8 cellular contexts compared by ENCODE assay signal in the genomic region with DNA sequence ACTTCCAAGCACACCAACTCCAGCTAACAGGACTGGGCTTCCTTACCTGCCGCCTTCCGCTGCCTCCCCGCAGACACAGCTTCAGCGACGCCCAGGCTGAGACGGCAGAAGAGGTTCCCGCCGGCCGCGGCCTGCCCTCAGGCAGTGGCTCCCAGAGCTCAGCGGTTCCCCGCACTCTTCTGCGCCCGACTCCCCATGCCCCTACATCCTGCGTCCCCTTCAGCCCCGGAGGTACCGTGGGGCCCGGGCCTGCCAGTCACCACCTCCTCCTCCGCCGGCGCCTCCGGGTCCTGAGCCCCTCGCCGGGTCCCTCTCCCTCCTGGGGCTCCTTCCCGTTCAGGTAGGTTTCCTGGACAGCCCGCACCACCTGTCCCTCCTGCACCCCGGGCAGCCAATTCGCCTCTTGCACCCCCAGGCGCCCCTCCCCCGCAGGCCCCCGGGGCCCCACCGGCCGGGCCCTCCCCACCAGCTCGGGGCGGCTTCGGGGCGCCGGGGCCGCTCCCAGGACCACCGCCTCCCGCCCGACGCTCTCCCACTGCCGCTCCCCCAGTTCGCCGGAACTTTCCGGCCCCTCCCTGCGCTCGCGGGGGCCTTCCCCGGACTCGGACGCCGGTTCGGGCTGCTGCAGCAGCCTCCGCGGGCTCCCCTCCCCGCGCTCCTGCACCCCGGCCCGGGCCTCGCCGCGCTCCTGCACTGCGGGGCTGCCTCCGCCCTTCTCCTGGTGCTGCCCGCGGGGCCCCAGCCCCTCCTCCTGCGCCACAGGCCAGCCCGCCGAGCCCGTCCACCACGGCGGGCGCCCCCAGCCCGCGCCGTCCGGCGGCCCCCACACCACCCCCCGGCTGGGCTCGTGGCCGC. TPM values are rescaled to one million over a fixed set of nuclear protein-coding genes. Genes with fewer than 3 reads are reported as not detected.
A peak's percentile ranks its signal among the peaks of the same experiment; 100 is the strongest.
DNase-seq lines count a peak whose midpoint lies in the region; ATAC-seq and TF ChIP-seq lines count a peak whose summit lies in the region.

A gene (minus strand): TSS at position 113 of the 855 bp plus-strand sequence. CDS start 19,963 bp downstream, outside the sequence.

- no peak within 1 kb of the TSS for H4K5ac ChIP-seq in H9 (ENCODE audit: insufficient read length, low read depth, low read length)

- H3K9me3 ChIP-seq in H9 (ENCODE audit: control insufficient read depth, low read depth, low read length) (no peaks in the 10 kb centered on the region), gastroesophageal sphincter (no peaks in the 10 kb centered on the region), ovary (no peaks in the 10 kb centered on the region)

- H2BK120ac ChIP-seq in H9 (ENCODE audit: low read depth, low read length, poor library complexity, severe bottlenecking) = no peak within 1 kb of the TSS

- ATAC-seq in gastroesophageal sphincter = peak; percentile 39

- in situ Hi-C loops in G401 (cut with HindIII; ENCODE audit: low sequenced_read_pairs) = no loop called here

- H3K79me1 ChIP-seq in H9 (ENCODE audit: insufficient read depth, low read depth, low read length, poor library complexity, severe bottlenecking) = no peaks in the 10 kb centered on the region

- peaks cover 4% of the 10 kb centered on the region; the same call in 1 of the 2 replicates for H3K4me1 ChIP-seq in H9 (ENCODE audit: insufficient read depth, low read length)
- peaks cover 0 to 45% (median 19%) of the 10 kb centered on the region in 3 donors for H3K4me1 ChIP-seq in gastroesophageal sphincter
- H3K4me1 ChIP-seq in ovary (ENCODE audit: insufficient read depth) = peaks cover 11% of the 10 kb centered on the region

- peak within 1 kb of the TSS; percentile 43 for H3K9ac ChIP-seq in H9 (ENCODE audit: extremely low read depth, insufficient read length, low read length)

- H2BK15ac ChIP-seq in H9 (ENCODE audit: low read depth, low read length) = no peak within 1 kb of the TSS

- no peak within 1 kb of the TSS for H3K18ac ChIP-seq in H9 (ENCODE audit: insufficient read length, low read depth, low read length)

- H3K79me2 ChIP-seq in H9 (ENCODE audit: insufficient read depth, low read length) = peaks cover 4% of the 10 kb centered on the region; the same call in 1 of the 2 replicates

- H2BK5ac ChIP-seq in H9 (ENCODE audit: insufficient read length, low read length) = no peak within 1 kb of the TSS

- TF ChIP-seq EP300 in gastroesophageal sphincter (IDR thresholded peaks at IDR 0.05) = no peak
- no peak for TF ChIP-seq EP300 in ovary (IDR thresholded peaks at IDR 0.05)

- no peaks in the 10 kb centered on the region for H3K36me3 ChIP-seq in gastroesophageal sphincter
- H3K36me3 ChIP-seq in ovary = no peaks in the 10 kb centered on the region

- H4K91ac ChIP-seq in H9 (ENCODE audit: insufficient read length, low read depth, low read length) = no peak within 1 kb of the TSS

- H3T11ph ChIP-seq in H9 (ENCODE audit: low read length) = no peak within 1 kb of the TSS

- no peak for DNase-seq in G401 (ENCODE audit: low spot score)
- peak; percentile 53 for DNase-seq in H9
- peak; percentile 20 for DNase-seq in NCI-H226
- DNase-seq in activated effector memory CD4-positive, alpha-beta T cell treated with anti-CD3 and anti-CD28 coated beads, Interleukin-2, amount 50 U/mL, for 16 hours = peak; percentile 82
- DNase-seq in ovary = peak in 2 of 5 donors; percentile 48 to 49
- no peak for DNase-seq in kidney tubule cell (ENCODE audit: low spot score)
- no peak for DNase-seq in GDM1 (lab: John Stamatoyannopoulos, UW)

- H4K20me1 ChIP-seq in H9 (ENCODE audit: control insufficient read depth, insufficient read depth, insufficient read length) = no peaks in the 10 kb centered on the region

- H2BK20ac ChIP-seq in H9 (ENCODE audit: low read depth, low read length, poor library complexity, severe bottlenecking) = no peak within 1 kb of the TSS

- TF ChIP-seq POLR2A in gastroesophageal sphincter (IDR thresholded peaks at IDR 0.05) = no peak
- TF ChIP-seq POLR2A in ovary (IDR thresholded peaks at IDR 0.05) = no peak

- peaks cover 18% of the 10 kb centered on the region for H3K23me2 ChIP-seq in H9 (ENCODE audit: insufficient read length, low read depth, low read length, poor library complexity, severe bottlenecking)

- peaks cover 0 to 4% (median 0%) of the 10 kb centered on the region in 3 experiments; a peak in 5 of 7 replicates for H3K36me3 Mint-ChIP-seq in H9 (ENCODE audit: insufficient read depth in 1 of 3, low read depth in 3 of 3)

- H3K4me1 Mint-ChIP-seq in H9 = peaks cover 31 to 40% of the 10 kb centered on the region in 2 experiments

- H3K14ac ChIP-seq in H9 (ENCODE audit: insufficient read depth, low read length) = no peak within 1 kb of the TSS; the same call in 1 of the 2 replicates

- H3K4me2 ChIP-seq in H9 (ENCODE audit: insufficient read depth, insufficient read length, low read length) = peak within 1 kb of the TSS; percentile 89

- no peak for TF ChIP-seq CTCF in H9 (conservative IDR thresholded peaks at IDR 0.05)
- TF ChIP-seq CTCF in gastroesophageal sphincter (IDR thresholded peaks at IDR 0.05) = no peak
- no peak for TF ChIP-seq CTCF in ovary (IDR thresholded peaks at IDR 0.05)

- intact Hi-C loops in ovary (cut with DNase I) = no loop called here

- H2AK5ac ChIP-seq in H9 (ENCODE audit: insufficient read length, low read length) = no peak within 1 kb of the TSS

- H3K27ac Mint-ChIP-seq in H9 = no peak within 1 kb of the TSS; a peak in 1 of 7 replicates

- no CpG with 5 or more reads among the region's 83 CpGs for WGBS in H9 (ENCODE audit: extremely low coverage, insufficient read length, low lambda C conversion rate)
- WGBS in gastroesophageal sphincter (ENCODE audit: low coverage in 1 of 2), 2 donors = 0 to 3% methylated on average over 2 to 7 of the region's 83 CpGs
- 1 to 2% (median 2%) methylated on average over 38 to 83 of the region's 83 CpGs for WGBS in ovary, 3 donors

- no peak within 1 kb of the TSS for H3K4ac ChIP-seq in H9 (ENCODE audit: low read depth, low read length)

- H3K4me3 Mint-ChIP-seq in H9 = peak within 1 kb of the TSS; percentile 79 to 91

- peak within 1 kb of the TSS; percentile 56 to 89 for H3K4me3 ChIP-seq in gastroesophageal sphincter
- peak within 1 kb of the TSS; percentile 71 for H3K4me3 ChIP-seq in ovary

- H2AFZ ChIP-seq in H9 (ENCODE audit: low read length) = no peak within 1 kb of the TSS

- peaks cover 8% of the 10 kb centered on the region for H3K27me3 Mint-ChIP-seq in H9 (ENCODE audit: low read depth)

- no peak within 1 kb of the TSS for H3K27ac ChIP-seq in H9 (ENCODE audit: insufficient read length, low read depth, low read length)
- peak within 1 kb of the TSS in 3 of 4 donors; percentile 74 to 86 (median 82) for H3K27ac ChIP-seq in gastroesophageal sphincter
- peak within 1 kb of the TSS in 1 of 2 donors; percentile 32 for H3K27ac ChIP-seq in ovary

- H3K27me3 ChIP-seq in H9 (ENCODE audit: insufficient read depth, low read length) (no peaks in the 10 kb centered on the region), gastroesophageal sphincter (no peaks in the 10 kb centered on the region), ovary (no peaks in the 10 kb centered on the region)

- no peak within 1 kb of the TSS for H4K8ac ChIP-seq in H9 (replicated peaks; ENCODE audit: insufficient read length, low read depth, low read length)

- H2BK12ac ChIP-seq in H9 (ENCODE audit: insufficient read length, low read depth, low read length) = no peak within 1 kb of the TSS

- no peak within 1 kb of the TSS for H3K56ac ChIP-seq in H9 (ENCODE audit: insufficient read length, low read depth, low read length)

- no peaks in the 10 kb centered on the region for H3K9me3 Mint-ChIP-seq in H9

- H3K23ac ChIP-seq in H9 (ENCODE audit: insufficient read length, low read depth, low read length) = no peak within 1 kb of the TSS

RNA-seq across cellular contexts. Expression of the gene that starts here (rescaled TPM):
- 45.2 and 51.8 TPM in 2 replicates for total RNA-seq in G401 (2014; rRNA removed; shearing (Covaris generic))
- 34.5 and 35.3 TPM in 2 replicates for total RNA-seq in H9 (2021)
- 10 to 100 TPM; 14.5 to 28.8 (median 23.9) TPM for total RNA-seq in gastroesophageal sphincter
- 10 to 100 TPM; 17.0 to 50.1 (median 36.7) TPM for total RNA-seq in ovary
- polyA plus RNA-seq in ovary = 10 to 100 TPM in 1 of 2 donors, 1 to 10 TPM in 1; 2.4 to 26.6 TPM

Comparison
In these comparisons a context has a peak if more than half of its experiments do, and no peak if none do; other contexts are left out.
1. DNase-seq: peak in H9 (single experiment), NCI-H226 (single experiment) and activated effector memory CD4-positive, alpha-beta T cell treated with anti-CD3 and anti-CD28 coated beads, Interleukin-2, amount 50 U/mL, for 16 hours (single experiment); none in G401 (single experiment), kidney tubule cell (single experiment) and GDM1 (single experiment).